Comparison of ENCODE assay signal across 15 cellular contexts in the genomic region with DNA sequence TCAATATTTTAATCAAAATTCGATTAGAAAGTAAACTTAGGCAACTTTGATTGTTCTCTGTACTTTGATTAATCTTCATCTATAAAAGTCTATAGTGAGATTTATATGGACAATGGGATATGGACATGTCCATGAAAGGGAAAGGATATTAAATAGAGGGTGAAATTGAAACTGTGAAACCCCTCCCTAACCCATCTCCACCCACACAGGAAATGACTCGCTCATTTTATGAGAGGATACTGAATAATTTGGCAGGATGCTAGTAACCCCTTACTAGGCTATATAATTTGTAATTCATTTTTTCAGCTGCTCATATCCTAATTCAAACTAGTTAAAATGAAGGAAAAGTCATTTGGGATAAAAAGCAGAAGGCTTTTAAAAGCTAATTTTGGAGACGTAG.
DNase-seq lines count a peak whose midpoint lies in the region; ATAC-seq, FAIRE-seq and TF ChIP-seq lines count a peak whose summit lies in the region.
"Had no signal": no experiment of that assay in that cellular context is flagged by ENCODE, and none has a peak within 500 bp of the region (broad histone marks: within the 10 kb centered on the region; RNA-seq: fewer than 3 reads in every experiment).

No MANE protein-coding gene starts in this region.

- TF ChIP-seq CTCF in K562 (IDR thresholded peaks at IDR 0.05 in 2 of 3, conservative IDR thresholded peaks at IDR 0.05 in 1 of 3; ENCODE audit: insufficient read depth in 2 of 3, low read depth in 1 of 3, low read length in 3 of 3) (no peak), natural killer cell (IDR thresholded peaks at IDR 0.05) (no peak)

- no peak for TF ChIP-seq EP300 in K562 (IDR thresholded peaks at IDR 0.05; ENCODE audit: low read length)

- WGBS in K562 (ENCODE audit: insufficient coverage, low coverage, missing lambda C conversion rate) = 0% methylated on average over 3 of the region's 3 CpGs

- BruUV-seq in K562 (replicated peaks; lab: Mats Ljungman, UMichigan) = no TSS peak

- no peaks in the 10 kb centered on the region for H3K4me1 ChIP-seq in K562 (replicated peaks in 1 of 2; ENCODE audit: control insufficient read depth in 2 of 2, insufficient read depth in 2 of 2, low read length in 2 of 2)
- H3K4me1 ChIP-seq: left lung, uterus had no signal

- H3K27ac Mint-ChIP-seq in natural killer cell = peak overlapping the region in 1 of 2 donors; percentile 8
- H3K27ac Mint-ChIP-seq: stimulated activated naive B cell treated with anti-CD40 and anti-IgM and Interleukin-4, amounts not matched to agents 10 μg/mL and 1 μg/mL and 100 μg/mL, for 72 hours had no signal

- H3K27ac ChIP-seq in K562 (ENCODE audit: extremely low read depth, low read depth, low read length) = no peak overlapping the region
- H3K27ac ChIP-seq: C4-2B, HL-60, left lung, uterus had no signal

- no peak overlapping the region for H3K4me3 ChIP-seq in K562
- H3K4me3 ChIP-seq: left lung, uterus had no signal

- H3K27me3 Mint-ChIP-seq in natural killer cell (ENCODE audit: low read depth in 2 of 2) = no peaks in the 10 kb centered on the region
- H3K27me3 Mint-ChIP-seq: stimulated activated naive B cell treated with anti-CD40 and anti-IgM and Interleukin-4, amounts not matched to agents 10 μg/mL and 1 μg/mL and 100 μg/mL, for 72 hours had no signal

- no peaks in the 10 kb centered on the region for H3K36me3 Mint-ChIP-seq in natural killer cell

- H3K36me3 ChIP-seq in K562 (ENCODE audit: control insufficient read depth, insufficient read depth, low read length) = no peaks in the 10 kb centered on the region
- H3K36me3 ChIP-seq: left lung, uterus had no signal

- no peaks in the 10 kb centered on the region for H3K9me3 ChIP-seq in K562 (replicated peaks; ENCODE audit: control insufficient read depth, insufficient read depth, low read depth, low read length)
- H3K9me3 ChIP-seq: uterus had no signal

- H3K27me3 ChIP-seq in K562 (ENCODE audit: control insufficient read depth in 2 of 2, insufficient read depth in 2 of 2, low read length in 2 of 2) = no peaks in the 10 kb centered on the region
- H3K27me3 ChIP-seq: left lung, uterus had no signal

- no peak overlapping the region for H3K4me2 ChIP-seq in K562 (ENCODE audit: insufficient read depth, low read length)

- H3K9me1 ChIP-seq in K562 (ENCODE audit: control insufficient read depth, insufficient read depth, low read length) = no peaks in the 10 kb centered on the region

- no peak for TF ChIP-seq RAD21 in K562 (CRISPR knock-in tag; conservative IDR thresholded peaks at IDR 0.05 in 1 of 2, IDR thresholded peaks at IDR 0.05 in 1 of 2)

- peak overlapping the region; percentile 13 for H3K4me3 Mint-ChIP-seq in natural killer cell
- H3K4me3 Mint-ChIP-seq: neural crest cell; stimulated activated naive B cell treated with anti-CD40 and anti-IgM and Interleukin-4, amounts not matched to agents 10 μg/mL and 1 μg/mL and 100 μg/mL, for 72 hours had no signal

- H3K79me2 ChIP-seq in K562 (ENCODE audit: control insufficient read depth, insufficient read depth, low read length) = no peaks in the 10 kb centered on the region

- FAIRE-seq in HTR-8/SVneo (lab: Jason Lieb, UNC) (peak; percentile 44), K562 (lab: Jason Lieb, UNC) (no peak)

- DNase-seq in ELR (ENCODE audit: low read depth) = peak; percentile 74
- DNase-seq in HTR-8/SVneo (ENCODE audit: insufficient read length, low spot score) = no peak
- DNase-seq in K562 (ENCODE audit: extremely low read depth in 1 of 4, low spot score in 3 of 4) = no peak
- no peak for DNase-seq in natural killer cell
- no peak for DNase-seq in NOMO-1 treated with dmso at 0.1 percent for 144 hours (lab: John Stamatoyannopoulos, UW; ENCODE audit: unreplicated experiment)
- DNase-seq: activated CD8-positive, alpha-beta memory T cell treated with anti-CD3 and anti-CD28 coated beads, Interleukin-2, amount 50 U/mL, for 48 hours; left lung; stimulated activated naive B cell treated with anti-CD40 and anti-IgM and Interleukin-4, amounts not matched to agents 10 μg/mL and 1 μg/mL and 100 μg/mL, for 72 hours; uterus had no signal

- POLR2A ChIA-PET in K562 (lab: Yijun Ruan, JAX) = interaction anchor here (0.8 kb wide), 1 partner anchor 11 kb away, joined by 3 read pairs; no protein-coding TSS in a partner anchor

- ATAC-seq in K562 (no peak), natural killer cell (peak in 1 of 3 donors; percentile 50), HG02884 (IDR thresholded peaks at IDR 0.05; ENCODE audit: unreplicated experiment) (no peak), HG02970 (IDR thresholded peaks at IDR 0.05; ENCODE audit: low FRiP score, unreplicated experiment) (no peak)
- ATAC-seq: left lung; sciatic nerve; stimulated activated naive B cell treated with anti-CD40 and anti-IgM and Interleukin-4, amounts not matched to agents 10 μg/mL and 1 μg/mL and 100 μg/mL, for 72 hours had no signal

- TF ChIP-seq POLR2A in K562 (conservative IDR thresholded peaks at IDR 0.05) = no peak

- H2AFZ ChIP-seq in K562 (ENCODE audit: low read depth, low read length) = no peak overlapping the region

- peaks cover 0 to 2% of the 10 kb centered on the region in 2 donors for H3K9me3 Mint-ChIP-seq in natural killer cell

- H3K9ac ChIP-seq in K562 (ENCODE audit: insufficient read depth in 1 of 2, low read depth in 2 of 2, low read length in 2 of 2) = no peak overlapping the region

- CTCF ChIA-PET in K562 (lab: Yijun Ruan, JAX; ENCODE audit: low intra/inter-chr PET ratio) = no interaction called here

- in situ Hi-C loops in K562 (cut with MboI) = no loop called here

- no peaks in the 10 kb centered on the region for H4K20me1 ChIP-seq in K562 (replicated peaks; ENCODE audit: control insufficient read depth, insufficient read depth, low read length)

- peaks cover 12 to 15% of the 10 kb centered on the region in 2 donors for H3K4me1 Mint-ChIP-seq in natural killer cell

- intact Hi-C loops in K562 (cut with micrococcal nuclease) (no loop called here), natural killer cell (cut with micrococcal nuclease) (no loop called here)

TF ChIP-seq in K562, 482 proteins besides CTCF, POLR2A, EP300 and RAD21:
- TF ChIP-seq ZNF79 (CRISPR knock-in tag; IDR thresholded peaks at IDR 0.05; ENCODE audit: low read depth) (no peak), EGR1 (conservative IDR thresholded peaks at IDR 0.05) (0 out of 2 replicates have a peak, but pooled peaks have one; percentile 25)
